Comparison of ENCODE assay signal across 17 cellular contexts in genomic region chr4:101993841-101994221, GRCh38.
"Had no signal": no experiment of that assay in that cellular context is flagged by ENCODE, and none has a peak within 500 bp of the region (broad histone marks: within the 10 kb centered on the region; RNA-seq: fewer than 3 reads in every experiment).

No MANE protein-coding gene starts in this region.

- H3K36me3 ChIP-seq: brain microvascular endothelial cell, heart left ventricle, neutrophil had no signal

- H3K4me3 ChIP-seq: heart left ventricle, mucosa of descending colon had no signal

- ATAC-seq: left colon; mucosa of descending colon; naive thymus-derived CD4-positive, alpha-beta T cell had no signal

- H3K9me3 ChIP-seq: mucosa of descending colon, neutrophil had no signal

- H3K9me3 Mint-ChIP-seq: activated CD4-positive, alpha-beta T cell treated with anti-CD3 and anti-CD28 coated beads, Interleukin-2, amount 10 ng/mL, durations not matched to agents 7 days and 5 days; T-helper 2 cell treated with Interferon-gamma antibody and Interleukin-4, amounts not matched to agents 5 μg/mL and 100 μg/mL, for 36 hours had no signal

- DNase-seq: activated CD4-positive, alpha-beta T cell treated with anti-CD3 and anti-CD28 coated beads, Interleukin-2, amount 10 ng/mL, durations not matched to agents 7 days and 5 days; activated gamma-delta T cell treated with Interleukin-2 at 50 U/mL for 16 hours; amygdala; brain microvascular endothelial cell; effector CD8-positive, alpha-beta T cell; foreskin melanocyte; heart left ventricle; left colon; mammary epithelial cell; mucosa of descending colon; naive thymus-derived CD4-positive, alpha-beta T cell; stimulated activated CD4-positive, alpha-beta T cell treated with anti-CD3 and anti-CD28 coated beads, Interleukin-2, amount 100 ng/mL, for 48 hours; stimulated activated naive CD4-positive, alpha-beta T cell treated with Interleukin-2 at 50 U/mL for 16 hours; trophoblast cell had no signal

- H3K4me3 Mint-ChIP-seq: activated CD4-positive, alpha-beta T cell treated with anti-CD3 and anti-CD28 coated beads, Interleukin-2, amount 10 ng/mL, durations not matched to agents 7 days and 5 days; activated naive CD8-positive, alpha-beta T cell; naive thymus-derived CD4-positive, alpha-beta T cell; T-helper 2 cell treated with Interferon-gamma antibody and Interleukin-4, amounts not matched to agents 5 μg/mL and 100 μg/mL, for 36 hours had no signal

- H3K27ac ChIP-seq: brain microvascular endothelial cell, neutrophil had no signal

- H3K27me3 ChIP-seq: brain microvascular endothelial cell, heart left ventricle, neutrophil had no signal

- H3K4me1 Mint-ChIP-seq: activated CD4-positive, alpha-beta T cell treated with anti-CD3 and anti-CD28 coated beads, Interleukin-2, amount 10 ng/mL, durations not matched to agents 7 days and 5 days; naive thymus-derived CD4-positive, alpha-beta T cell had no signal

- H3K36me3 Mint-ChIP-seq: activated naive CD8-positive, alpha-beta T cell; naive thymus-derived CD4-positive, alpha-beta T cell had no signal

- H3K27ac Mint-ChIP-seq: activated CD4-positive, alpha-beta T cell treated with anti-CD3 and anti-CD28 coated beads, Interleukin-2, amount 10 ng/mL, durations not matched to agents 7 days and 5 days; activated naive CD8-positive, alpha-beta T cell; naive thymus-derived CD4-positive, alpha-beta T cell; T-helper 2 cell treated with Interferon-gamma antibody and Interleukin-4, amounts not matched to agents 5 μg/mL and 100 μg/mL, for 36 hours had no signal
